In genomic region chr9:134179918-134180785, GRCh38 we compare ENCODE assay signal across 23 cellular contexts. TPM values are rescaled to one million over a fixed set of nuclear protein-coding genes. Genes with fewer than 3 reads are reported as not detected.
DNase-seq lines count a peak whose midpoint lies in the region; FAIRE-seq and TF ChIP-seq lines count a peak whose summit lies in the region.
"Had no signal": no experiment of that assay in that cellular context is flagged by ENCODE, and none has a peak within 500 bp of the region (broad histone marks: within the 10 kb centered on the region; RNA-seq: fewer than 3 reads in every experiment).

No MANE protein-coding gene starts in this region.

- no peak overlapping the region for H2BK20ac ChIP-seq in H1 (ENCODE audit: low read length)

- no peak overlapping the region for H3K56ac ChIP-seq in H1 (replicated peaks; ENCODE audit: insufficient read length, low read depth, low read length)

- no peaks in the 10 kb centered on the region for H3K9me3 ChIP-seq in BLaER1 treated with 17β-estradiol and CSF1 and Interleukin-3, amounts not matched to agents 10 nM and 100 nM (replicated peaks in 1 of 11)
- H3K9me3 ChIP-seq in H1 (ENCODE audit: insufficient read depth in 2 of 2, low read depth in 1 of 2, low read length in 1 of 2) (no peaks in the 10 kb centered on the region), ovary (no peaks in the 10 kb centered on the region)
- H3K9me3 ChIP-seq: left lung, stomach had no signal

- H3K4me3 Mint-ChIP-seq in activated CD4-positive, alpha-beta T cell treated with anti-CD3 and anti-CD28 coated beads, Interleukin-2, amount 10 ng/mL, durations not matched to agents 7 days and 5 days = no peak overlapping the region
- H3K4me3 Mint-ChIP-seq: activated T-helper 1 cell treated with anti-CD3 and anti-CD28 coated beads, Interleukin-12 subunit alpha, Interleukin-12 subunit beta, Interleukin-2, Interleukin-4 antibody, amounts not matched to agents 30 ng/mL and 10 ng/mL and 1 ng/mL, durations not matched to agents 14 hours and 24 hours and 36 hours; T-helper 17 cell had no signal

- H3K23me2 ChIP-seq in H1 (ENCODE audit: low read depth, low read length) = peaks cover 7% of the 10 kb centered on the region; the same call in 1 of the 2 replicates

- H3K4me1 ChIP-seq in BLaER1 treated with 17β-estradiol and CSF1 and Interleukin-3, amounts not matched to agents 10 nM and 100 nM = peaks cover 39 to 57% (median 54%) of the 10 kb centered on the region in 10 experiments
- peaks cover 0 to 14% (median 10%) of the 10 kb centered on the region in 4 experiments; a peak in 6 of 7 replicates for H3K4me1 ChIP-seq in H1 (replicated peaks in 1 of 4; ENCODE audit: control insufficient read depth in 3 of 4, insufficient read depth in 4 of 4, low read length in 3 of 4)
- H3K4me1 ChIP-seq in ovary (ENCODE audit: insufficient read depth) = peaks cover 16% of the 10 kb centered on the region

- no peak for FAIRE-seq in H1 (lab: Jason Lieb, UNC)
- FAIRE-seq: bronchial epithelial cell, frontal cortex had no signal

- peak overlapping the region; percentile 51; the same call in 1 of the 2 replicates for H4K8ac ChIP-seq in H1 (ENCODE audit: extremely low read depth, insufficient read depth, low read length)

- WGBS in H1 (ENCODE audit: extremely low coverage in 1 of 2, insufficient coverage in 1 of 2, insufficient read length in 1 of 2, insufficient replicate concordance in 2 of 2, low coverage in 1 of 2, low lambda C conversion rate in 2 of 2, missing lambda C conversion rate in 1 of 2), 2 experiments = 91% methylated on average over 26 of the region's 29 CpGs; no CpG with 5 or more reads in 1 of the 2 experiments
- 86 to 94% (median 90%) methylated on average over 29 of the region's 29 CpGs for WGBS in ovary, 3 donors

- TF ChIP-seq RAD21 in H1 (IDR thresholded peaks at IDR 0.05 in 1 of 2, conservative IDR thresholded peaks at IDR 0.05 in 1 of 2; ENCODE audit: low read depth in 2 of 2, low read length in 2 of 2) = no peak

- no peaks in the 10 kb centered on the region for H3K79me2 ChIP-seq in H1 (ENCODE audit: control insufficient read depth in 1 of 2, insufficient read depth in 2 of 2, low read length in 2 of 2)

- H3K18ac ChIP-seq in H1 (ENCODE audit: extremely low read depth, low read length) = no peak overlapping the region

- POLR2A ChIA-PET in activated CD4-positive, alpha-beta T cell treated with anti-CD3 and anti-CD28 coated beads, Interleukin-2, amount 10 ng/mL, durations not matched to agents 7 days and 5 days (lab: Charles Lee) = no interaction called here
- POLR2A ChIA-PET in H1 (lab: Charles Lee; ENCODE audit: partially characterized antibody) = no interaction called here

- H3K36me3 ChIP-seq in BLaER1 treated with 17β-estradiol and CSF1 and Interleukin-3, amounts not matched to agents 10 nM and 100 nM = no peaks in the 10 kb centered on the region
- H3K36me3 ChIP-seq in H1 (ENCODE audit: control insufficient read depth in 2 of 4, insufficient read depth in 4 of 4, low read length in 3 of 4) (no peaks in the 10 kb centered on the region; a peak in 2 of 8 replicates), ovary (no peaks in the 10 kb centered on the region)
- H3K36me3 ChIP-seq: left lung, stomach had no signal

- CTCF ChIA-PET in activated CD4-positive, alpha-beta T cell treated with anti-CD3 and anti-CD28 coated beads, Interleukin-2, amount 10 ng/mL, durations not matched to agents 7 days and 5 days (lab: Charles Lee) = interaction anchor here (2.7 kb wide), 1 partner anchor 9 kb away, joined by 7 read pairs; no protein-coding TSS in a partner anchor
- CTCF ChIA-PET in H1 (lab: Charles Lee; ENCODE audit: partially characterized antibody) = interaction anchor here (1.3 to 2.5 kb wide), 3 partner anchors 9 to 269 kb away, joined by 3 to 14 read pairs (median 4); no protein-coding TSS in a partner anchor

- no peak overlapping the region for H4K5ac ChIP-seq in H1 (ENCODE audit: insufficient read length, low read depth, low read length)

- peaks cover 0 to 15% (median 4%) of the 10 kb centered on the region in 11 experiments; a peak in 10 of 22 replicates for H3K27me3 ChIP-seq in BLaER1 treated with 17β-estradiol and CSF1 and Interleukin-3, amounts not matched to agents 10 nM and 100 nM
- H3K27me3 ChIP-seq in H1 (replicated peaks in 1 of 4; ENCODE audit: control insufficient read depth in 3 of 4, extremely low read depth in 1 of 4, insufficient read depth in 3 of 4, low read length in 3 of 4) (no peaks in the 10 kb centered on the region), ovary (no peaks in the 10 kb centered on the region)

- H3K14ac ChIP-seq in H1 (ENCODE audit: insufficient read length) = no peak overlapping the region

- no peaks in the 10 kb centered on the region for H3K27me3 Mint-ChIP-seq in activated CD4-positive, alpha-beta T cell treated with anti-CD3 and anti-CD28 coated beads, Interleukin-2, amount 10 ng/mL, durations not matched to agents 7 days and 5 days

- H2AK5ac ChIP-seq in H1 (ENCODE audit: low read depth, low read length) = no peak overlapping the region

- peaks cover 3% of the 10 kb centered on the region for H3K36me3 Mint-ChIP-seq in activated CD4-positive, alpha-beta T cell treated with anti-CD3 and anti-CD28 coated beads, Interleukin-2, amount 10 ng/mL, durations not matched to agents 7 days and 5 days (ENCODE audit: low read depth)

- H2BK12ac ChIP-seq in H1 (ENCODE audit: low read depth, low read length) = no peak overlapping the region

- H3K9ac ChIP-seq in BLaER1 treated with 17β-estradiol and CSF1 and Interleukin-3, amounts not matched to agents 10 nM and 100 nM = peak overlapping the region in 3 of 11 experiments; percentile 11 to 33 (median 23); a peak in 2 of 22 replicates
- H3K9ac ChIP-seq in H1 (replicated peaks in 1 of 4; ENCODE audit: extremely low read depth in 1 of 4, low read depth in 3 of 4, low read length in 3 of 4) = no peak overlapping the region

- no peak overlapping the region for H2BK120ac ChIP-seq in H1 (replicated peaks; ENCODE audit: low read depth, low read length)

- no peak overlapping the region for H2BK15ac ChIP-seq in H1 (ENCODE audit: low read length)

- no peak overlapping the region for H2BK5ac ChIP-seq in H1 (ENCODE audit: low read depth, low read length)

- H3K79me1 ChIP-seq in H1 (ENCODE audit: low read depth, low read length) = 0 out of 2 replicates have a peak, but pooled peaks cover 2% of the 10 kb centered on the region

- H2AFZ ChIP-seq in H1 (ENCODE audit: low read length) = no peak overlapping the region

- TF ChIP-seq POLR2A in H1 (IDR thresholded peaks at IDR 0.05; ENCODE audit: control extremely low read depth in 1 of 2, low read depth in 2 of 2, low read length in 2 of 2) (no peak), ovary (IDR thresholded peaks at IDR 0.05) (no peak)

- peak overlapping the region; percentile 69 for H3K27ac Mint-ChIP-seq in activated CD4-positive, alpha-beta T cell treated with anti-CD3 and anti-CD28 coated beads, Interleukin-2, amount 10 ng/mL, durations not matched to agents 7 days and 5 days
- H3K27ac Mint-ChIP-seq: activated T-helper 1 cell treated with anti-CD3 and anti-CD28 coated beads, Interleukin-12 subunit alpha, Interleukin-12 subunit beta, Interleukin-2, Interleukin-4 antibody, amounts not matched to agents 30 ng/mL and 10 ng/mL and 1 ng/mL, durations not matched to agents 14 hours and 24 hours and 36 hours; T-helper 17 cell had no signal

- peaks cover 30% of the 10 kb centered on the region for H3K4me1 Mint-ChIP-seq in activated CD4-positive, alpha-beta T cell treated with anti-CD3 and anti-CD28 coated beads, Interleukin-2, amount 10 ng/mL, durations not matched to agents 7 days and 5 days

- no peak overlapping the region for H4K91ac ChIP-seq in H1 (replicated peaks; ENCODE audit: insufficient read length, low read length)

- TF ChIP-seq CTCF in H1 (IDR thresholded peaks at IDR 0.05; ENCODE audit: control extremely low read depth in 1 of 3, insufficient read depth in 1 of 3, low read depth in 1 of 3, low read length in 3 of 3) = no peak
- TF ChIP-seq CTCF in ovary (IDR thresholded peaks at IDR 0.05) = no peak

- no peak for DNase-seq in activated CD4-positive, alpha-beta T cell treated with anti-CD3 and anti-CD28 coated beads, Interleukin-2, amount 10 ng/mL, durations not matched to agents 7 days and 5 days
- DNase-seq in activated CD4-positive, alpha-beta T cell treated with anti-CD3 and anti-CD28 coated beads for 48 hours = no peak
- DNase-seq in H1 (ENCODE audit: low read depth in 1 of 2, low spot score in 2 of 2) = no peak
- peak in 4 of 5 donors; percentile 28 to 50 (median 38) for DNase-seq in ovary
- no peak for DNase-seq in NCI-H748 (lab: John Stamatoyannopoulos, UW; ENCODE audit: unreplicated experiment)
- no peak for DNase-seq in NCI-H2227 (lab: John Stamatoyannopoulos, UW; ENCODE audit: unreplicated experiment)
- DNase-seq in RKO (ENCODE audit: low spot score) = no peak
- DNase-seq: activated CD8-positive, alpha-beta memory T cell treated with anti-CD3 and anti-CD28 coated beads for 24 hours; NCI-H146; NCI-H2171; NCI-H774; occipital lobe; stimulated activated CD4-positive, alpha-beta T cell treated with anti-CD3 and anti-CD28 coated beads, Interleukin-2, amount 100 ng/mL, for 24 hours; stomach had no signal

- H3K27ac ChIP-seq in BLaER1 treated with 17β-estradiol and CSF1 and Interleukin-3, amounts not matched to agents 10 nM and 100 nM = peak overlapping the region in 2 of 11 experiments; percentile 13 to 63; a peak in 1 of 22 replicates
- H3K27ac ChIP-seq in H1 (ENCODE audit: low read depth, low read length) = no peak overlapping the region
- no peak overlapping the region for H3K27ac ChIP-seq in ovary
- H3K27ac ChIP-seq: left lung, stomach had no signal

- peak overlapping the region in 10 of 11 experiments; percentile 28 to 89 (median 78); a peak in 18 of 22 replicates for H3K4me2 ChIP-seq in BLaER1 treated with 17β-estradiol and CSF1 and Interleukin-3, amounts not matched to agents 10 nM and 100 nM
- H3K4me2 ChIP-seq in H1 (ENCODE audit: insufficient read depth in 1 of 2, low read depth in 2 of 2, low read length in 2 of 2) = no peak overlapping the region

- TF ChIP-seq EP300 in H1 (IDR thresholded peaks at IDR 0.05; ENCODE audit: borderline replicate concordance in 1 of 2, low read depth in 2 of 2, low read length in 2 of 2) (no peak), ovary (IDR thresholded peaks at IDR 0.05) (no peak)

- no peaks in the 10 kb centered on the region for H4K20me1 ChIP-seq in BLaER1 treated with 17β-estradiol and CSF1 and Interleukin-3, amounts not matched to agents 10 nM and 100 nM
- peaks cover 0 to 7% of the 10 kb centered on the region in 2 experiments for H4K20me1 ChIP-seq in H1 (replicated peaks in 1 of 2; ENCODE audit: control insufficient read depth in 1 of 2, insufficient read depth in 2 of 2, low read length in 2 of 2)

- H3K23ac ChIP-seq in H1 (ENCODE audit: insufficient read length) = no peak overlapping the region

- H3K4ac ChIP-seq in H1 (replicated peaks; ENCODE audit: insufficient read length, low read depth, low read length) = no peak overlapping the region

- peaks cover 7% of the 10 kb centered on the region for H3K9me3 Mint-ChIP-seq in activated CD4-positive, alpha-beta T cell treated with anti-CD3 and anti-CD28 coated beads, Interleukin-2, amount 10 ng/mL, durations not matched to agents 7 days and 5 days

- no peak overlapping the region for H3K4me3 ChIP-seq in BLaER1 treated with 17β-estradiol and CSF1 and Interleukin-3, amounts not matched to agents 10 nM and 100 nM
- H3K4me3 ChIP-seq in H1 (ENCODE audit: extremely low read depth in 1 of 4, insufficient read depth in 2 of 4, low read depth in 3 of 4, low read length in 4 of 4) = no peak overlapping the region
- no peak overlapping the region for H3K4me3 ChIP-seq in ovary
- H3K4me3 ChIP-seq: left lung, stomach had no signal

- intact Hi-C loops in ovary (cut with DNase I) = loop anchor here in 2 of 4 donors (10.0 kb wide), 3 partner anchors 465 to 1925 kb away; partner anchors contain the start of gene COL5A1 (in 2 of the 2)

RNA-seq across cellular contexts. Expression of gene RNU6ATAC, which starts 15.8 kb away (rescaled TPM):
- total RNA-seq in activated CD4-positive, alpha-beta T cell treated with anti-CD3 and anti-CD28 coated beads, Interleukin-2, amount 10 ng/mL, durations not matched to agents 7 days and 5 days = 10 to 100 TPM in 1 of 2 experiments, not detected in 1; 27.2 TPM
- 159 and 179 TPM in 2 replicates for total RNA-seq in H1 (2021; fragmentation: NEBNext Ultra II Directional; extraction: Animal tissue kit (Norgen Biotek cat#: 25700))
- polyA plus RNA-seq in H1 (2011; rRNA removed) = not detected in 2 replicates
- polyA plus RNA-seq in H1 (2011; cell fraction: cytosol; rRNA removed) = not detected
- polyA plus RNA-seq in H1 (2011; cell fraction: nucleus; rRNA removed) = not detected
- polyA plus RNA-seq in H1 (2012, experiment 1 of 2) = not detected in 4 replicates
- polyA plus RNA-seq in H1 (2012, experiment 2 of 2) = not detected
- not detected for polyA plus RNA-seq in H1 (2013, experiment 1 of 2)
- not detected for polyA plus RNA-seq in H1 (2013, experiment 2 of 2)
- under 0.01 TPM in 2 replicates for polyA minus RNA-seq in H1 (2011; rRNA and poly(A)+ RNA removed)
- 3,004 TPM for polyA minus RNA-seq in H1 (2011; cell fraction: cytosol; rRNA and poly(A)+ RNA removed)
- polyA minus RNA-seq in H1 (2011; cell fraction: nucleus; rRNA and poly(A)+ RNA removed) = under 0.01 TPM
- 100 to 1,000 TPM in 3 of 7 donors, 10 to 100 TPM in 2, not detected in 2; 74.9 to 294 (median 169) TPM for total RNA-seq in ovary
- not detected for polyA plus RNA-seq in ovary
- total RNA-seq: bronchial epithelial cell, dermis microvascular lymphatic vessel endothelial cell, frontal cortex, M059J, occipital lobe, stomach, urinary bladder had no signal
- polyA plus RNA-seq: stomach, urinary bladder had no signal

RNA-seq across cellular contexts. Expression of gene WDR5, which starts 44.3 kb away (rescaled TPM):
- total RNA-seq in activated CD4-positive, alpha-beta T cell treated with anti-CD3 and anti-CD28 coated beads, Interleukin-2, amount 10 ng/mL, durations not matched to agents 7 days and 5 days = 10 to 100 TPM; 41.0 to 42.5 TPM
- 68.1 and 69.7 TPM in 2 replicates for total RNA-seq in H1 (2021; fragmentation: NEBNext Ultra II Directional; extraction: Animal tissue kit (Norgen Biotek cat#: 25700))
- 38.4 and 60.6 TPM in 2 replicates for polyA plus RNA-seq in H1 (2011; rRNA removed)
- 56.9 TPM for polyA plus RNA-seq in H1 (2011; cell fraction: cytosol; rRNA removed)
- 76.4 TPM for polyA plus RNA-seq in H1 (2011; cell fraction: nucleus; rRNA removed)
- 42.0 to 58.2 TPM (median 56.5 TPM) in 4 replicates for polyA plus RNA-seq in H1 (2012, experiment 1 of 2)
- 44.3 TPM for polyA plus RNA-seq in H1 (2012, experiment 2 of 2)
- polyA plus RNA-seq in H1 (2013, experiment 1 of 2) = 35.2 TPM
- 36.8 TPM for polyA plus RNA-seq in H1 (2013, experiment 2 of 2)
- 22.2 and 24.4 TPM in 2 replicates for polyA minus RNA-seq in H1 (2011; rRNA and poly(A)+ RNA removed)
- 25.7 TPM for polyA minus RNA-seq in H1 (2011; cell fraction: cytosol; rRNA and poly(A)+ RNA removed)
- polyA minus RNA-seq in H1 (2011; cell fraction: nucleus; rRNA and poly(A)+ RNA removed) = 26.3 TPM
- 10 to 100 TPM in 6 of 7 donors, 1 to 10 TPM in 1; 8.7 to 33.5 (median 28.6) TPM for total RNA-seq in ovary
- 10 to 100 TPM; 20.0 to 22.3 TPM for polyA plus RNA-seq in ovary

Comparison
In these comparisons a context has a peak if more than half of its experiments do, and no peak if none do; other contexts are left out.
1. DNase-seq: peak in ovary (4 of 5); none in activated CD4-positive, alpha-beta T cell treated with anti-CD3 and anti-CD28 coated beads, Interleukin-2, amount 10 ng/mL, durations not matched to agents 7 days and 5 days (single experiment), activated CD4-positive, alpha-beta T cell treated with anti-CD3 and anti-CD28 coated beads for 48 hours (single experiment), H1 (0 of 2), NCI-H748 (single experiment), NCI-H2227 (single experiment) and RKO (single experiment).
2. H3K4me2 ChIP-seq: peak in BLaER1 treated with 17β-estradiol and CSF1 and Interleukin-3, amounts not matched to agents 10 nM and 100 nM (10 of 11); none in H1 (0 of 2).